1 cellular context compared by ENCODE assay signal in the genomic region with DNA sequence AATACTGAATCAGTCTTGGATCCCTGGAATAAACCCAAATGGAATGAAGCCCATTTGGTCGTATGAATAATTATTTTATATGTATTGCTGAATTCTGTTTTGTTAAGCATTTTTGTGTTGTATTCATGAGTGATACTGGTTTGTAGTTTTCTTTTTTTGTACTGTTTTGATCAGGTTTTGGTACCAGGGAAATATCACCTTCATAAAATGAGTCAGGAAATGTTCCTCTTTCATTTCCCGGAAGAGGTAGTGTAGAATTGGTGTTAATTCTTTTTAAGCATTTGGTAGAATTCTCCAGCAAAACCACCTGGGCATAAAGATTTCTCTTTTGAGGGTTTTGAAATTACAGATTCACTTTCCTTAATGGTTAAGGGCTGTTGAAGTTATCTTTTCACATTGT.
TF ChIP-seq lines count a peak whose summit lies in the region.

No MANE protein-coding gene starts in this region.

TF ChIP-seq in H1, 55 proteins besides CTCF, POLR2A, EP300 and RAD21:
- no peak for TF ChIP-seq RBBP5 (IDR thresholded peaks at IDR 0.05; ENCODE audit: borderline replicate concordance, low read depth, low read length)
- no peak for TF ChIP-seq SRF (IDR thresholded peaks at IDR 0.05; ENCODE audit: low read depth, low read length)
- no peak for TF ChIP-seq SIRT6 (IDR thresholded peaks at IDR 0.05; ENCODE audit: low read length)
- TF ChIP-seq POLR2AphosphoS5 (IDR thresholded peaks at IDR 0.05; ENCODE audit: low read depth, low read length), result no peak
- TF ChIP-seq BACH1 (IDR thresholded peaks at IDR 0.05; ENCODE audit: low read length), result no peak
- TF ChIP-seq SP4 (IDR thresholded peaks at IDR 0.05; ENCODE audit: low read length), result no peak
- no peak for TF ChIP-seq HDAC2 (IDR thresholded peaks at IDR 0.05; ENCODE audit: borderline replicate concordance in 1 of 2, low read depth in 2 of 2, low read length in 2 of 2)
- TF ChIP-seq SIN3A (conservative IDR thresholded peaks at IDR 0.05 in 1 of 2, IDR thresholded peaks at IDR 0.05 in 1 of 2; ENCODE audit: low read depth in 1 of 2, low read length in 2 of 2), result no peak
- no peak for TF ChIP-seq EGR1 (IDR thresholded peaks at IDR 0.05; ENCODE audit: borderline replicate concordance, low read depth, low read length)
- TF ChIP-seq KDM5A (IDR thresholded peaks at IDR 0.05; ENCODE audit: low read length), result no peak
- no peak for TF ChIP-seq NANOG (IDR thresholded peaks at IDR 0.05; ENCODE audit: insufficient read depth, low read depth, low read length, poor library complexity, severe bottlenecking)
- TF ChIP-seq EZH2 (IDR thresholded peaks at IDR 0.05; ENCODE audit: low read depth, low read length, severe bottlenecking), result no peak
- TF ChIP-seq SUZ12 (IDR thresholded peaks at IDR 0.05; ENCODE audit: low read length), result no peak
- TF ChIP-seq RXRA (IDR thresholded peaks at IDR 0.05; ENCODE audit: insufficient read depth, low read depth, low read length), result no peak
- no peak for TF ChIP-seq SP2 (IDR thresholded peaks at IDR 0.05; ENCODE audit: low read length)
- TF ChIP-seq BRCA1 (IDR thresholded peaks at IDR 0.05; ENCODE audit: low read depth, low read length), result no peak
